Comparison of ENCODE assay signal across 8 cellular contexts in genomic region chr22:19853879-19854777, GRCh38. TPM values are rescaled to one million over a fixed set of nuclear protein-coding genes. Genes with fewer than 3 reads are reported as not detected.
DNase-seq lines count a peak whose midpoint lies in the region; ATAC-seq and TF ChIP-seq lines count a peak whose summit lies in the region.

No MANE protein-coding gene starts in this region.

- TF ChIP-seq CTCF in mammary epithelial cell (conservative IDR thresholded peaks at IDR 0.05 in 1 of 2, IDR thresholded peaks at IDR 0.05 in 1 of 2; ENCODE audit: extremely low read depth in 1 of 2, insufficient read depth in 1 of 2, low read depth in 1 of 2, low read length in 2 of 2) (no peak), left lung (IDR thresholded peaks at IDR 0.05) (no peak)

- dilution Hi-C loops in mammary epithelial cell (cut with HindIII; ENCODE audit: low sequenced_read_pairs), result no loop called here

- peaks cover 52% of the 10 kb centered on the region for H3K79me2 ChIP-seq in ACC112 (ENCODE audit: control insufficient read depth, insufficient read depth, low read length, unreplicated experiment)
- H3K79me2 ChIP-seq in mammary epithelial cell (ENCODE audit: insufficient read depth, low read length), result peaks cover 68% of the 10 kb centered on the region

- H3K27me3 ChIP-seq in ACC112 (ENCODE audit: insufficient read depth, low read length), result no peaks in the 10 kb centered on the region
- no peaks in the 10 kb centered on the region for H3K27me3 ChIP-seq in MG63
- no peaks in the 10 kb centered on the region for H3K27me3 ChIP-seq in mammary epithelial cell (ENCODE audit: insufficient read depth, low read length)
- no peaks in the 10 kb centered on the region for H3K27me3 ChIP-seq in left lung
- H3K27me3 ChIP-seq in stomach smooth muscle (ENCODE audit: control insufficient read depth in 1 of 2, insufficient read depth in 2 of 2, low read length in 2 of 2), result no peaks in the 10 kb centered on the region

- no peaks in the 10 kb centered on the region for H3K9me3 ChIP-seq in MG63
- H3K9me3 ChIP-seq in mammary epithelial cell (replicated peaks; ENCODE audit: insufficient read depth, low read length), result no peaks in the 10 kb centered on the region
- H3K9me3 ChIP-seq in left lung, result no peaks in the 10 kb centered on the region
- H3K9me3 ChIP-seq in stomach smooth muscle (ENCODE audit: control insufficient read depth in 2 of 2, low read length in 2 of 2), result no peaks in the 10 kb centered on the region

- peak overlapping the region; percentile 77 for H3K9ac ChIP-seq in mammary epithelial cell (ENCODE audit: insufficient read depth, low read length)
- H3K9ac ChIP-seq in stomach smooth muscle (ENCODE audit: low read length in 2 of 2), result peak overlapping the region; percentile 68 to 93

- peak overlapping the region; percentile 87 for H3K4me2 ChIP-seq in mammary epithelial cell (ENCODE audit: insufficient read depth, low read depth, low read length)

- in situ Hi-C loops in mammary epithelial cell (cut with MboI; ENCODE audit: low sequenced_read_pairs in 2 of 2), result loop anchor here in 1 of 2 donors (5.0 kb wide), 1 partner anchor 57 kb away; no protein-coding TSS in a partner anchor

- peak; percentile 13 for ATAC-seq in GM19395 (IDR thresholded peaks at IDR 0.05; ENCODE audit: unreplicated experiment)
- ATAC-seq in left lung, result peak; percentile 2

- H4K20me1 ChIP-seq in mammary epithelial cell (ENCODE audit: insufficient read depth, low read length), result no peaks in the 10 kb centered on the region

- H3K4me1 ChIP-seq in ACC112 (ENCODE audit: control insufficient read depth, insufficient read depth, low read length, unreplicated experiment), result peaks cover 6% of the 10 kb centered on the region
- H3K4me1 ChIP-seq in mammary epithelial cell (ENCODE audit: insufficient read depth, low read length), result peaks cover 57% of the 10 kb centered on the region
- H3K4me1 ChIP-seq in left lung, result peaks cover 14 to 47% of the 10 kb centered on the region in 2 donors
- H3K4me1 ChIP-seq in stomach smooth muscle (ENCODE audit: control insufficient read depth, insufficient read depth, low read length), result peaks cover 33% of the 10 kb centered on the region

- H3K36me3 ChIP-seq in ACC112 (ENCODE audit: insufficient read depth, low read length), result peaks cover 5% of the 10 kb centered on the region; the same call in 1 of the 2 replicates
- peaks cover 53% of the 10 kb centered on the region for H3K36me3 ChIP-seq in MG63
- peaks cover 2% of the 10 kb centered on the region for H3K36me3 ChIP-seq in mammary epithelial cell (ENCODE audit: insufficient read depth, low read length)
- peaks cover 0 to 28% of the 10 kb centered on the region in 2 donors for H3K36me3 ChIP-seq in left lung
- peaks cover 12 to 14% of the 10 kb centered on the region in 2 donors for H3K36me3 ChIP-seq in stomach smooth muscle (ENCODE audit: control insufficient read depth in 2 of 2, insufficient read depth in 2 of 2, low read length in 2 of 2)

- peak overlapping the region; percentile 53 for H2AFZ ChIP-seq in ACC112 (ENCODE audit: low read length, unreplicated experiment)
- peak overlapping the region; percentile 64 for H2AFZ ChIP-seq in mammary epithelial cell (ENCODE audit: low read depth, low read length)

- no TSS peak for BruUV-seq in mammary epithelial cell (replicated peaks; lab: Mats Ljungman, UMichigan)

- H3K27ac ChIP-seq in ACC112 (ENCODE audit: low read depth, low read length) (peak overlapping the region; percentile 3; the same call in 1 of the 2 replicates), mammary epithelial cell (ENCODE audit: insufficient read depth, low read depth, low read length) (peak overlapping the region; percentile 62), left lung (peak overlapping the region; percentile 93 to 94), stomach smooth muscle (ENCODE audit: low read length) (peak overlapping the region; percentile 76)

- H3K4me3 ChIP-seq in ACC112 (ENCODE audit: low read depth, low read length) (peak overlapping the region; percentile 94), MG63 (peak overlapping the region; percentile 83), mammary epithelial cell (replicated peaks in 1 of 3; ENCODE audit: insufficient read depth in 1 of 3, low read depth in 2 of 3, low read length in 3 of 3) (peak overlapping the region; percentile 85 to 94 (median 88)), left lung (peak overlapping the region; percentile 82 to 87), stomach smooth muscle (ENCODE audit: low read length in 2 of 2) (peak overlapping the region; percentile 79 to 97)

- CTCF ChIA-PET in mammary epithelial cell (lab: Charles Lee; ENCODE audit: low non-redundant PET), result no interaction called here

- DNase-seq in MG63, result no peak
- DNase-seq in mammary epithelial cell, result no peak
- peak in 1 of 2 donors; percentile 35 for DNase-seq in left lung
- no peak for DNase-seq in NCI-H510A (lab: John Stamatoyannopoulos, UW)
- DNase-seq in GOT3 (lab: John Stamatoyannopoulos, UW), result no peak

- intact Hi-C loops in mammary epithelial cell (cut with micrococcal nuclease), result loop anchor here (1.0 to 5.0 kb wide), 6 partner anchors 15 to 97 kb away; partner anchors contain the start of genes COMT and TXNRD2
- intact Hi-C loops in left lung (cut with DNase I), result no loop called here

- under 1% methylated on average over 22 of the region's 49 CpGs for WGBS in mammary epithelial cell (ENCODE audit: low coverage, missing lambda C conversion rate)

RNA-seq across cellular contexts. Expression of gene GNB1L, which starts 0.5 kb away (rescaled TPM):
- 10.3 and 25.2 TPM in 2 replicates for total RNA-seq in MG63 (2014; rRNA removed; shearing (Covaris generic); ENCODE audit: low replicate concordance)
- total RNA-seq in mammary epithelial cell (1 to 10 TPM; 3.8 to 7.8 TPM), left lung (1 to 10 TPM; 6.7 to 7.9 TPM)
- polyA plus RNA-seq in mammary epithelial cell, result 7.9 TPM
- 0.93 TPM for polyA minus RNA-seq in mammary epithelial cell

RNA-seq across cellular contexts. Expression of gene RTL10, which starts 0.5 kb away (rescaled TPM):
- total RNA-seq in MG63 (2014; rRNA removed; shearing (Covaris generic); ENCODE audit: low replicate concordance), result 3.7 and 7.2 TPM in 2 replicates
- total RNA-seq in mammary epithelial cell (10 to 100 TPM; 20.7 to 21.9 TPM), left lung (10 to 100 TPM; 21.4 to 28.0 TPM)
- polyA plus RNA-seq in mammary epithelial cell, result 17.8 TPM
- 72.2 TPM for polyA minus RNA-seq in mammary epithelial cell

Comparison
In these comparisons a context has a peak if more than half of its experiments do, and no peak if none do; other contexts are left out.
1. H3K27ac ChIP-seq: peak in every context shown above with its lines; median percentile 94 in left lung; 76 in stomach smooth muscle; 62 in mammary epithelial cell; 3 in ACC112.